Comparison of ENCODE assay signal across 17 cellular contexts in the genomic region with DNA sequence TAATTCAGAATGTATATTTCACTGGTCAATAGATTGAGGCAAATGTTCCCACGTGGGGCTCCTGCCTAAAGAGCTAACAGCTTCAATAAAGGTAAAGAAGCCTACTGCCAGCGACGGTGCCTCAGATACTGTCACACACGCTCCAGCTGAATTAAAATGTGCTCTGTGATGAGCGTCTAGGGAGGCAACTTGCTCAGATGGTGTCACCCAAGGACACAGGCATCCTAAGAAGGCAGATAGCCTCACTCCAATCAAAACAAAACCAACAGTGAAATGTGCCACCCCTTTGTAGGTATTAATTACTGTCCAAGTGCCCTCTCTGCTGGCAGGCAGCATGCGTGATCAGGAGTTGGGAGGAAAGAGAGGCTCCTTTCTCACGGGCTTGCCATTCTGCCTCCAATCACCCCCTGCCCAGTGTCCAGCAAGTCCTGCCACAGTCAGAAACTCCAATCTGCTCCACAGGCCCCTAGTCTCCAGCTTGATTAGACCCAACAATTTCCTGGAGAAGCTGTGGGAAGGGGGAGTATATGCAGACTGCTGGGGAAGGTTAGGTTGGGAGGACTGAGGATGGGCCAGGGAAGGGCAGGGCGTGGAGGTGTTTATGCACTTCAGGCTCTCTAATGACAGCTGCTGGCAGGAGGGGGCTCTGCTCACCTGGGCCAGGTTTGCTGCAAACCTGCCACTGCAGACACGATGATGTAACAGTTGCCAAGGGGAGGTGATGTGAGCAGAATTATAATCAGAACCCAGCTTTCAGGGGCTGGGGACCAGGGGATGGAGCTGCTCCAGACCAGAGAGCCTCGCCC.
DNase-seq lines count a peak whose midpoint lies in the region; ATAC-seq and TF ChIP-seq lines count a peak whose summit lies in the region.
"Had no signal": no experiment of that assay in that cellular context is flagged by ENCODE, and none has a peak within 500 bp of the region (broad histone marks: within the 10 kb centered on the region; RNA-seq: fewer than 3 reads in every experiment).

No MANE protein-coding gene starts in this region.

- TF ChIP-seq CTCF in GM23338 (conservative IDR thresholded peaks at IDR 0.05; ENCODE audit: low read depth in 2 of 2): no peak
- no peak for TF ChIP-seq CTCF in chondrocyte (IDR thresholded peaks at IDR 0.05)
- TF ChIP-seq CTCF in HFFc6 (IDR thresholded peaks at IDR 0.05): no peak

- no peak overlapping the region for H3K9ac ChIP-seq in GM23248

- H3K27me3 Mint-ChIP-seq in GM23338 (ENCODE audit: insufficient read depth, low read depth, poor library complexity): peaks cover 3% of the 10 kb centered on the region
- peaks cover 13% of the 10 kb centered on the region for H3K27me3 Mint-ChIP-seq in chondrocyte (ENCODE audit: low read depth)
- no peaks in the 10 kb centered on the region; the same call in 1 of the 2 replicates for H3K27me3 Mint-ChIP-seq in HFFc6 (ENCODE audit: insufficient read depth)
- H3K27me3 Mint-ChIP-seq: activated CD4-positive, alpha-beta T cell treated with anti-CD3 and anti-CD28 coated beads for 36 hours had no signal

- no peaks in the 10 kb centered on the region for H3K27me3 ChIP-seq in GM23338 (ENCODE audit: insufficient read depth)
- H3K27me3 ChIP-seq in GM23248 (replicated peaks; ENCODE audit: insufficient read depth): no peaks in the 10 kb centered on the region
- H3K27me3 ChIP-seq: BE2C, tibial artery had no signal

- intact Hi-C loops in left colon (cut with DNase I, micrococcal nuclease): no loop called here

- H2AFZ ChIP-seq in GM23338 (no peak overlapping the region), GM23248 (no peak overlapping the region)

- H3K4me3 ChIP-seq in GM23338 (no peak overlapping the region), GM23248 (no peak overlapping the region)
- H3K4me3 ChIP-seq: tibial artery had no signal

- no peaks in the 10 kb centered on the region for H3K36me3 Mint-ChIP-seq in GM23338 (ENCODE audit: low read depth)
- no peaks in the 10 kb centered on the region for H3K36me3 Mint-ChIP-seq in chondrocyte (ENCODE audit: low read depth)
- no peaks in the 10 kb centered on the region for H3K36me3 Mint-ChIP-seq in HFFc6 (ENCODE audit: low read depth)
- H3K36me3 Mint-ChIP-seq: stimulated activated effector memory CD8-positive, alpha-beta T cell treated with anti-CD3 and anti-CD28 coated beads, Interleukin-12 subunit alpha, Interleukin-12 subunit beta, amount 100 ng/mL, for 72 hours had no signal

- WGBS in GM23248 (ENCODE audit: low coverage in 1 of 2, low lambda C conversion rate in 2 of 2, missing lambda C conversion rate in 2 of 2), 2 experiments: 29 to 32% methylated on average over 10 of the region's 10 CpGs

- H3K4me1 Mint-ChIP-seq in GM23338 (peaks cover 2% of the 10 kb centered on the region; the same call in 2 of the 3 replicates), chondrocyte (ENCODE audit: low read depth) (no peaks in the 10 kb centered on the region), HFFc6 (ENCODE audit: low read depth) (no peaks in the 10 kb centered on the region)
- H3K4me1 Mint-ChIP-seq: activated CD4-positive, alpha-beta T cell treated with anti-CD3 and anti-CD28 coated beads for 36 hours; nephron progenitor cell; stimulated activated effector memory CD8-positive, alpha-beta T cell treated with anti-CD3 and anti-CD28 coated beads, Interleukin-12 subunit alpha, Interleukin-12 subunit beta, amount 100 ng/mL, for 72 hours had no signal

- in situ Hi-C loops in GM23248 (cut with MboI): no loop called here

- H3K4me1 ChIP-seq in GM23338 (ENCODE audit: insufficient read depth) (no peaks in the 10 kb centered on the region), GM23248 (ENCODE audit: insufficient read depth) (no peaks in the 10 kb centered on the region)
- H3K4me1 ChIP-seq: tibial artery had no signal

- no peaks in the 10 kb centered on the region for H3K9me3 ChIP-seq in GM23248 (ENCODE audit: low read depth)
- H3K9me3 ChIP-seq: BE2C, tibial artery had no signal

- H3K79me2 ChIP-seq in GM23338 (replicated peaks; ENCODE audit: insufficient read depth): no peaks in the 10 kb centered on the region
- H3K79me2 ChIP-seq in GM23248 (ENCODE audit: insufficient read depth): no peaks in the 10 kb centered on the region

- peaks cover 58% of the 10 kb centered on the region for H3K9me3 Mint-ChIP-seq in GM23338
- no peaks in the 10 kb centered on the region for H3K9me3 Mint-ChIP-seq in chondrocyte (ENCODE audit: low read depth)
- H3K9me3 Mint-ChIP-seq in HFFc6: peaks cover 51% of the 10 kb centered on the region
- H3K9me3 Mint-ChIP-seq: effector memory CD8-positive, alpha-beta T cell; nephron progenitor cell; stimulated activated effector memory CD8-positive, alpha-beta T cell treated with anti-CD3 and anti-CD28 coated beads, Interleukin-12 subunit alpha, Interleukin-12 subunit beta, amount 100 ng/mL, for 72 hours had no signal

- H3K36me3 ChIP-seq in GM23338 (ENCODE audit: insufficient read depth) (no peaks in the 10 kb centered on the region), GM23248 (ENCODE audit: low read depth) (no peaks in the 10 kb centered on the region)
- H3K36me3 ChIP-seq: BE2C, tibial artery had no signal

- DNase-seq in DMS153 (lab: John Stamatoyannopoulos, UW): peak; percentile 35
- no peak for DNase-seq in DMS153 treated with DMSO at 0.1 percent for 48 hours (lab: John Stamatoyannopoulos, UW; ENCODE audit: unreplicated experiment)
- DNase-seq in GM23338 (ENCODE audit: low spot score): no peak
- DNase-seq in chondrocyte (ENCODE audit: low spot score): peak; percentile 35
- DNase-seq in midbrain (lab: John Stamatoyannopoulos, UW): peak; percentile 8
- no peak for DNase-seq in left colon
- no peak for DNase-seq in HFFc6
- no peak for DNase-seq in GM23248
- DNase-seq: 8988T; activated CD4-positive, alpha-beta T cell treated with anti-CD3 and anti-CD28 coated beads for 36 hours; activated naive CD4-positive, alpha-beta T cell treated with Interleukin-2 at 50 U/mL for 16 hours; BE2C; effector memory CD8-positive, alpha-beta T cell; NCI-H187 treated with DMSO at 0.1 percent for 48 hours; nephron progenitor cell; tibial artery had no signal

- ATAC-seq in GM23338 (peak; percentile 33; the same call in 2 of the 3 replicates), left colon (no peak)
- ATAC-seq: activated CD4-positive, alpha-beta T cell treated with anti-CD3 and anti-CD28 coated beads for 36 hours; effector memory CD8-positive, alpha-beta T cell; stimulated activated effector memory CD8-positive, alpha-beta T cell treated with anti-CD3 and anti-CD28 coated beads, Interleukin-12 subunit alpha, Interleukin-12 subunit beta, amount 100 ng/mL, for 72 hours had no signal

- H3K27ac Mint-ChIP-seq in GM23338: no peak overlapping the region
- no peak overlapping the region for H3K27ac Mint-ChIP-seq in chondrocyte (ENCODE audit: unreplicated experiment)
- H3K27ac Mint-ChIP-seq in HFFc6: no peak overlapping the region
- H3K27ac Mint-ChIP-seq: activated CD4-positive, alpha-beta T cell treated with anti-CD3 and anti-CD28 coated beads for 36 hours; effector memory CD8-positive, alpha-beta T cell; nephron progenitor cell; stimulated activated effector memory CD8-positive, alpha-beta T cell treated with anti-CD3 and anti-CD28 coated beads, Interleukin-12 subunit alpha, Interleukin-12 subunit beta, amount 100 ng/mL, for 72 hours had no signal

- no peak overlapping the region for H3K4me2 ChIP-seq in GM23338
- no peak overlapping the region for H3K4me2 ChIP-seq in GM23248 (ENCODE audit: unreplicated experiment)

- H3K27ac ChIP-seq in GM23338 (ENCODE audit: low read depth) (no peak overlapping the region), GM23248 (no peak overlapping the region)
- H3K27ac ChIP-seq: tibial artery had no signal

- H3F3A ChIP-seq in GM23338 (replicated peaks; ENCODE audit: low read depth): no peaks in the 10 kb centered on the region
- H3F3A ChIP-seq in GM23248 (ENCODE audit: insufficient read depth): no peaks in the 10 kb centered on the region

- H3K4me3 Mint-ChIP-seq in GM23338 (no peak overlapping the region), chondrocyte (ENCODE audit: unreplicated experiment) (no peak overlapping the region), HFFc6 (no peak overlapping the region)
- H3K4me3 Mint-ChIP-seq: activated CD4-positive, alpha-beta T cell treated with anti-CD3 and anti-CD28 coated beads for 36 hours; effector memory CD8-positive, alpha-beta T cell; nephron progenitor cell; stimulated activated effector memory CD8-positive, alpha-beta T cell treated with anti-CD3 and anti-CD28 coated beads, Interleukin-12 subunit alpha, Interleukin-12 subunit beta, amount 100 ng/mL, for 72 hours had no signal

- H3K9me2 ChIP-seq in GM23338 (ENCODE audit: insufficient read depth) (no peaks in the 10 kb centered on the region), GM23248 (ENCODE audit: insufficient read depth) (no peaks in the 10 kb centered on the region)

- H4K20me1 ChIP-seq in GM23338 (replicated peaks; ENCODE audit: insufficient read depth) (no peaks in the 10 kb centered on the region), GM23248 (ENCODE audit: insufficient read depth) (no peaks in the 10 kb centered on the region)

TF ChIP-seq in GM23338, 12 proteins besides CTCF, POLR2A, EP300 and RAD21:
- TF ChIP-seq NANOG (IDR thresholded peaks at IDR 0.05; ENCODE audit: borderline replicate concordance): no peak
- TF ChIP-seq ZNF114 (CRISPR knock-in tag; IDR thresholded peaks at IDR 0.05): no peak
- no peak for TF ChIP-seq EZH2 (IDR thresholded peaks at IDR 0.05; ENCODE audit: low read depth, unreplicated experiment)
- TF ChIP-seq EZH2phosphoT487 (IDR thresholded peaks at IDR 0.05; ENCODE audit: unreplicated experiment): no peak

Comparison
In these comparisons a context has a peak if more than half of its experiments do, and no peak if none do; other contexts are left out.
1. DNase-seq: peak in DMS153 (single experiment), chondrocyte (single experiment) and midbrain (single experiment); none in DMS153 treated with DMSO at 0.1 percent for 48 hours (single experiment), GM23338 (single experiment), left colon (0 of 2), HFFc6 (single experiment) and GM23248 (single experiment).